Comparison of ENCODE assay signal across 1 cellular context in the genomic region with DNA sequence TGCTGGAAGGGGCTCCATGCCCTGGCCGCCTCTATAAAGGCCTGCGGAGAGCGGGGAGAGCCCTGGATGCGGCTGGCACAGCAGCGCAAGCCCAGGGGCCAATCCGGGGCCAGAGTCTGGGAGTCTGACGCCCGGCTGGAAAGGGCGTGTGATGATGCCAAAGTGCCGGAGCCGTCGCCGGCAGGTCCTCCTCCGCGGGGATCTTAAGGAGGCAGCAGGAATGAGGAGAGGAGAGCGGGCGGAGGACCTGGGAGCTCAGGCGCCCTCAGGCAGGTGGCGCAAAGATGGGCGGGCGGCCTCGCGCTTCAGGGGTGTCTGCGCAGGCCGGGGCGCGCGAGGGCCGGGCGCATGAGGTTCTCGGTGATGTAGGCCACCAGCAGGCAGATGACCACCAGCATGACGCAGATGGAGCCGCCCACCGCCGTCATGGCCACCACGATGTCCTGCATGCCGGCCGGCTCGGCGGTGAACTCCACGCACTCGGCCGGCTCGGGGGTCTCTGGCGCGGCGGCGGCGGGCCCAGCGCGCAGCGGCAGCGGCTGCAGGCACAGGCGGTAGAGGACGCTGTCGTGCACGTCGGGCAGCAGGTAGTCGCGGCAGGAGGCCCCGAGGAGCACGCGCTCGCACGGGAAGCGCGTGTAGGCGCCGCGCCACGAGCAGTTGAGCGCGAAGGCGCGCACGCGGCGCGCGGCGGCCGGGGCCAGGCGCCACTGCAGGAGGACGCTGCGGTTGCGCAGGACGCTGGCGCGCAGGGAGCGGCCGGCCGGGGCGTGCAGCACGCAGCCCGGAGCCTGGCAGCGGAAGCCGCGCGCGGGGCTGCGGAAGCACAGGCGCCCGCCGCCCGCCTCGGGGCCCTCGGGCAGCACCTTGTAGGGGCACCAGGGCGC.
TF ChIP-seq lines count a peak whose summit lies in the region.

No MANE protein-coding gene starts in this region.

TF ChIP-seq in HepG2, 621 proteins besides CTCF, POLR2A, EP300 and RAD21 (continued from another document and continues in another):
- TF ChIP-seq, protein P1, sequence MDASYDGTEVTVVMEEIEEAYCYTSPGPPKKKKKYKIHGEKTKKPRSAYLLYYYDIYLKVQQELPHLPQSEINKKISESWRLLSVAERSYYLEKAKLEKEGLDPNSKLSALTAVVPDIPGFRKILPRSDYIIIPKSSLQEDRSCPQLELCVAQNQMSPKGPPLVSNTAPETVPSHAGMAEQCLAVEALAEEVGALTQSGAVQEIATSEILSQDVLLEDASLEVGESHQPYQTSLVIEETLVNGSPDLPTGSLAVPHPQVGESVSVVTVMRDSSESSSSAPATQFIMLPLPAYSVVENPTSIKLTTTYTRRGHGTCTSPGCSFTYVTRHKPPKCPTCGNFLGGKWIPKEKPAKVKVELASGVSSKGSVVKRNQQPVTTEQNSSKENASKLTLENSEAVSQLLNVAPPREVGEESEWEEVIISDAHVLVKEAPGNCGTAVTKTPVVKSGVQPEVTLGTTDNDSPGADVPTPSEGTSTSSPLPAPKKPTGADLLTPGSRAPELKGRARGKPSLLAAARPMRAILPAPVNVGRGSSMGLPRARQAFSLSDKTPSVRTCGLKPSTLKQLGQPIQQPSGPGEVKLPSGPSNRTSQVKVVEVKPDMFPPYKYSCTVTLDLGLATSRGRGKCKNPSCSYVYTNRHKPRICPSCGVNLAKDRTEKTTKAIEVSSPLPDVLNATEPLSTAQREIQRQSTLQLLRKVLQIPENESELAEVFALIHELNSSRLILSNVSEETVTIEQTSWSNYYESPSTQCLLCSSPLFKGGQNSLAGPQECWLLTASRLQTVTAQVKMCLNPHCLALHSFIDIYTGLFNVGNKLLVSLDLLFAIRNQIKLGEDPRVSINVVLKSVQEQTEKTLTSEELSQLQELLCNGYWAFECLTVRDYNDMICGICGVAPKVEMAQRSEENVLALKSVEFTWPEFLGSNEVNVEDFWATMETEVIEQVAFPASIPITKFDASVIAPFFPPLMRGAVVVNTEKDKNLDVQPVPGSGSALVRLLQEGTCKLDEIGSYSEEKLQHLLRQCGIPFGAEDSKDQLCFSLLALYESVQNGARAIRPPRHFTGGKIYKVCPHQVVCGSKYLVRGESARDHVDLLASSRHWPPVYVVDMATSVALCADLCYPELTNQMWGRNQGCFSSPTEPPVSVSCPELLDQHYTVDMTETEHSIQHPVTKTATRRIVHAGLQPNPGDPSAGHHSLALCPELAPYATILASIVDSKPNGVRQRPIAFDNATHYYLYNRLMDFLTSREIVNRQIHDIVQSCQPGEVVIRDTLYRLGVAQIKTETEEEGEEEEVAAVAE (CRISPR knock-in tag; IDR thresholded peaks at IDR 0.05; ENCODE audit: borderline replicate concordance): no peak
- no peak for TF ChIP-seq HNRNPL (IDR thresholded peaks at IDR 0.05; ENCODE audit: low read depth, low read length)
- TF ChIP-seq ZFX (CRISPR knock-in tag; IDR thresholded peaks at IDR 0.05; ENCODE audit: low read depth): peak; percentile 27; the same call in 1 of the 2 replicates
- TF ChIP-seq IRX3 (CRISPR knock-in tag; IDR thresholded peaks at IDR 0.05; ENCODE audit: borderline replicate concordance, low read depth): peak; percentile 59; the same call in 1 of the 2 replicates
- TF ChIP-seq ZNF614 (CRISPR knock-in tag; IDR thresholded peaks at IDR 0.05; ENCODE audit: borderline replicate concordance): no peak
- no peak for TF ChIP-seq KAT2B (IDR thresholded peaks at IDR 0.05; ENCODE audit: borderline replicate concordance, low read depth, low read length)
- no peak for TF ChIP-seq KAT7 (CRISPR knock-in tag; IDR thresholded peaks at IDR 0.05; ENCODE audit: borderline replicate concordance)
- TF ChIP-seq, protein P2, sequence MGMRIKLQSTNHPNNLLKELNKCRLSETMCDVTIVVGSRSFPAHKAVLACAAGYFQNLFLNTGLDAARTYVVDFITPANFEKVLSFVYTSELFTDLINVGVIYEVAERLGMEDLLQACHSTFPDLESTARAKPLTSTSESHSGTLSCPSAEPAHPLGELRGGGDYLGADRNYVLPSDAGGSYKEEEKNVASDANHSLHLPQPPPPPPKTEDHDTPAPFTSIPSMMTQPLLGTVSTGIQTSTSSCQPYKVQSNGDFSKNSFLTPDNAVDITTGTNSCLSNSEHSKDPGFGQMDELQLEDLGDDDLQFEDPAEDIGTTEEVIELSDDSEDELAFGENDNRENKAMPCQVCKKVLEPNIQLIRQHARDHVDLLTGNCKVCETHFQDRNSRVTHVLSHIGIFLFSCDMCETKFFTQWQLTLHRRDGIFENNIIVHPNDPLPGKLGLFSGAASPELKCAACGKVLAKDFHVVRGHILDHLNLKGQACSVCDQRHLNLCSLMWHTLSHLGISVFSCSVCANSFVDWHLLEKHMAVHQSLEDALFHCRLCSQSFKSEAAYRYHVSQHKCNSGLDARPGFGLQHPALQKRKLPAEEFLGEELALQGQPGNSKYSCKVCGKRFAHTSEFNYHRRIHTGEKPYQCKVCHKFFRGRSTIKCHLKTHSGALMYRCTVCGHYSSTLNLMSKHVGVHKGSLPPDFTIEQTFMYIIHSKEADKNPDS (CRISPR knock-in tag; IDR thresholded peaks at IDR 0.05): no peak
- TF ChIP-seq, protein P3, sequence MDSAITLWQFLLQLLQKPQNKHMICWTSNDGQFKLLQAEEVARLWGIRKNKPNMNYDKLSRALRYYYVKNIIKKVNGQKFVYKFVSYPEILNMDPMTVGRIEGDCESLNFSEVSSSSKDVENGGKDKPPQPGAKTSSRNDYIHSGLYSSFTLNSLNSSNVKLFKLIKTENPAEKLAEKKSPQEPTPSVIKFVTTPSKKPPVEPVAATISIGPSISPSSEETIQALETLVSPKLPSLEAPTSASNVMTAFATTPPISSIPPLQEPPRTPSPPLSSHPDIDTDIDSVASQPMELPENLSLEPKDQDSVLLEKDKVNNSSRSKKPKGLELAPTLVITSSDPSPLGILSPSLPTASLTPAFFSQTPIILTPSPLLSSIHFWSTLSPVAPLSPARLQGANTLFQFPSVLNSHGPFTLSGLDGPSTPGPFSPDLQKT (CRISPR knock-in tag; IDR thresholded peaks at IDR 0.05; ENCODE audit: borderline replicate concordance): no peak
- no peak for TF ChIP-seq HOXD1 (CRISPR knock-in tag; IDR thresholded peaks at IDR 0.05)
- TF ChIP-seq SAP130 (CRISPR knock-in tag; IDR thresholded peaks at IDR 0.05; ENCODE audit: low read depth): no peak
- TF ChIP-seq HOXA3 (CRISPR knock-in tag; IDR thresholded peaks at IDR 0.05): peak; percentile 83
- TF ChIP-seq, protein P4, sequence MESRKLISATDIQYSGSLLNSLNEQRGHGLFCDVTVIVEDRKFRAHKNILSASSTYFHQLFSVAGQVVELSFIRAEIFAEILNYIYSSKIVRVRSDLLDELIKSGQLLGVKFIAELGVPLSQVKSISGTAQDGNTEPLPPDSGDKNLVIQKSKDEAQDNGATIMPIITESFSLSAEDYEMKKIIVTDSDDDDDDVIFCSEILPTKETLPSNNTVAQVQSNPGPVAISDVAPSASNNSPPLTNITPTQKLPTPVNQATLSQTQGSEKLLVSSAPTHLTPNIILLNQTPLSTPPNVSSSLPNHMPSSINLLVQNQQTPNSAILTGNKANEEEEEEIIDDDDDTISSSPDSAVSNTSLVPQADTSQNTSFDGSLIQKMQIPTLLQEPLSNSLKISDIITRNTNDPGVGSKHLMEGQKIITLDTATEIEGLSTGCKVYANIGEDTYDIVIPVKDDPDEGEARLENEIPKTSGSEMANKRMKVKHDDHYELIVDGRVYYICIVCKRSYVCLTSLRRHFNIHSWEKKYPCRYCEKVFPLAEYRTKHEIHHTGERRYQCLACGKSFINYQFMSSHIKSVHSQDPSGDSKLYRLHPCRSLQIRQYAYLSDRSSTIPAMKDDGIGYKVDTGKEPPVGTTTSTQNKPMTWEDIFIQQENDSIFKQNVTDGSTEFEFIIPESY (CRISPR knock-in tag; IDR thresholded peaks at IDR 0.05): peak; percentile 83
- TF ChIP-seq KAT8 (CRISPR knock-in tag; IDR thresholded peaks at IDR 0.05): no peak
- no peak for TF ChIP-seq ZNF3 (CRISPR knock-in tag; IDR thresholded peaks at IDR 0.05)
- TF ChIP-seq FOXM1 (CRISPR knock-in tag; IDR thresholded peaks at IDR 0.05): 0 out of 2 replicates have a peak, but pooled peaks have one; percentile 15
- TF ChIP-seq ZNF446 (CRISPR knock-in tag; IDR thresholded peaks at IDR 0.05): peak; percentile 71; the same call in 1 of the 2 replicates
- no peak for TF ChIP-seq RARG (CRISPR knock-in tag; IDR thresholded peaks at IDR 0.05; ENCODE audit: low read depth)
- TF ChIP-seq ZNF674 (CRISPR knock-in tag; IDR thresholded peaks at IDR 0.05; ENCODE audit: low read depth): no peak
- peak; percentile 58; the same call in 1 of the 2 replicates for TF ChIP-seq HES4 (CRISPR knock-in tag; IDR thresholded peaks at IDR 0.05; ENCODE audit: borderline replicate concordance)
- no peak for TF ChIP-seq ARID5B (CRISPR knock-in tag; IDR thresholded peaks at IDR 0.05)
- peak; percentile 58; the same call in 1 of the 2 replicates for TF ChIP-seq ZHX1 (CRISPR knock-in tag; IDR thresholded peaks at IDR 0.05; ENCODE audit: low read depth)
- no peak for TF ChIP-seq THAP8 (CRISPR knock-in tag; IDR thresholded peaks at IDR 0.05; ENCODE audit: borderline replicate concordance)
- TF ChIP-seq HBP1 (CRISPR knock-in tag; IDR thresholded peaks at IDR 0.05; ENCODE audit: low read depth): no peak
- no peak for TF ChIP-seq ZSCAN12 (CRISPR knock-in tag; IDR thresholded peaks at IDR 0.05)
- peak; percentile 52; the same call in 1 of the 2 replicates for TF ChIP-seq MYC (CRISPR knock-in tag; IDR thresholded peaks at IDR 0.05; ENCODE audit: borderline replicate concordance)
- TF ChIP-seq TOPORS (CRISPR knock-in tag; IDR thresholded peaks at IDR 0.05): no peak
- TF ChIP-seq RELA (CRISPR knock-in tag; IDR thresholded peaks at IDR 0.05): no peak
- TF ChIP-seq MAZ (IDR thresholded peaks at IDR 0.05; ENCODE audit: borderline replicate concordance, low read depth, low read length): no peak
- TF ChIP-seq MAZ (CRISPR knock-in tag; IDR thresholded peaks at IDR 0.05; ENCODE audit: low read depth): no peak
- TF ChIP-seq HDAC1 (CRISPR knock-in tag; IDR thresholded peaks at IDR 0.05): no peak
- TF ChIP-seq, protein P5, sequence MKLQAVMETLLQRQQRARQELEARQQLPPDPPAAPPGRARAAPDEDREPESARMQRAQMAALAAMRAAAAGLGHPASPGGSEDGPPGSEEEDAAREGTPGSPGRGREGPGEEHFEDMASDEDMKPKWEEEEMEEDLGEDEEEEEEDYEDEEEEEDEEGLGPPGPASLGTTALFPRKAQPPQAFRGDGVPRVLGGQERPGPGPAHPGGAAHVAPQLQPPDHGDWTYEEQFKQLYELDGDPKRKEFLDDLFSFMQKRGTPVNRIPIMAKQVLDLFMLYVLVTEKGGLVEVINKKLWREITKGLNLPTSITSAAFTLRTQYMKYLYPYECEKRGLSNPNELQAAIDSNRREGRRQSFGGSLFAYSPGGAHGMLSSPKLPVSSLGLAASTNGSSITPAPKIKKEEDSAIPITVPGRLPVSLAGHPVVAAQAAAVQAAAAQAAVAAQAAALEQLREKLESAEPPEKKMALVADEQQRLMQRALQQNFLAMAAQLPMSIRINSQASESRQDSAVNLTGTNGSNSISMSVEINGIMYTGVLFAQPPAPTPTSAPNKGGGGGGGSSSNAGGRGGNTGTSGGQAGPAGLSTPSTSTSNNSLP (IDR thresholded peaks at IDR 0.05; ENCODE audit: low read depth, low read length): no peak
